1 cellular context compared by ENCODE assay signal in genomic region chr13:27125357-27126282, GRCh38.
TF ChIP-seq lines count a peak whose summit lies in the region.

No MANE protein-coding gene starts in this region.

TF ChIP-seq in GM23338, 12 proteins besides CTCF, POLR2A, EP300 and RAD21 (continued from another document):
- TF ChIP-seq CREB1 (CRISPR knock-in tag; IDR thresholded peaks at IDR 0.05; ENCODE audit: low read depth) (no peak), NANOG (IDR thresholded peaks at IDR 0.05; ENCODE audit: borderline replicate concordance) (no peak), STAT1 (IDR thresholded peaks at IDR 0.05; ENCODE audit: unreplicated experiment) (no peak), EZH2 (IDR thresholded peaks at IDR 0.05; ENCODE audit: low read depth, unreplicated experiment) (no peak), EZH2phosphoT487 (IDR thresholded peaks at IDR 0.05; ENCODE audit: unreplicated experiment) (no peak), ZNF114 (CRISPR knock-in tag; IDR thresholded peaks at IDR 0.05) (no peak), ZNF331 (CRISPR knock-in tag; IDR thresholded peaks at IDR 0.05; ENCODE audit: low read depth) (no peak)
